ENCODE assay signal across 36 cellular contexts in genomic region chr14:67129768-67130167, GRCh38. TPM values are rescaled to one million over a fixed set of nuclear protein-coding genes. Genes with fewer than 3 reads are reported as not detected.
"Had no signal": no experiment of that assay in that cellular context is flagged by ENCODE, and none has a peak within 500 bp of the region (broad histone marks: within the 10 kb centered on the region; RNA-seq: fewer than 3 reads in every experiment).

No MANE protein-coding gene starts in this region.

- DNase-seq: activated effector memory CD4-positive, alpha-beta T cell treated with anti-CD3 and anti-CD28 coated beads, Interleukin-2, amount 50 U/mL, for 16 hours; activated effector memory CD4-positive, alpha-beta T cell treated with Interleukin-2 at 50 U/mL for 16 hours; activated gamma-delta T cell; activated gamma-delta T cell treated with Interleukin-2 at 50 U/mL for 16 hours; activated naive CD4-positive, alpha-beta T cell; activated naive CD4-positive, alpha-beta T cell treated with anti-CD3 and anti-CD28 coated beads for 36 hours; activated naive CD4-positive, alpha-beta T cell treated with anti-CD3 and anti-CD28 coated beads, Interleukin-2, amount 10 ng/mL, durations not matched to agents 7 days and 5 days; activated naive CD4-positive, alpha-beta T cell treated with anti-CD3 and anti-CD28 coated beads, Interleukin-2, amount 50 U/mL, for 16 hours; activated naive CD4-positive, alpha-beta T cell treated with Interleukin-2 at 50 U/mL for 16 hours; activated naive CD8-positive, alpha-beta T cell treated with anti-CD3 and anti-CD28 coated beads for 36 hours; activated naive CD8-positive, alpha-beta T cell treated with anti-CD3 and anti-CD28 coated beads, Interleukin-2, amount 10 ng/mL, durations not matched to agents 7 days and 5 days; activated naive CD8-positive, alpha-beta T cell treated with anti-CD3 and anti-CD28 coated beads, Interleukin-2, amount 50 U/mL, for 24 hours; activated T-cell treated with anti-CD3 and anti-CD28 coated beads, Interleukin-2, amount 50 U/mL, for 1 hour; activated T-cell treated with anti-CD3 and anti-CD28 coated beads, Interleukin-2, amount 50 U/mL, for 24 hours; activated T-cell treated with anti-CD3 and anti-CD28 coated beads, Interleukin-2, amount 50 U/mL, for 4 hours; activated T-cell treated with anti-CD3 and anti-CD28 coated beads, Interleukin-2, amount 50 U/mL, for 48 hours; activated T-cell treated with anti-CD3 and anti-CD28 coated beads, Interleukin-2, amount 50 U/mL, for 72 hours; adrenal gland; amniotic stem cell; amygdala; anterior cingulate cortex; aorta; body of pancreas; brain microvascular endothelial cell; caudate nucleus; central memory CD4-positive, alpha-beta T cell; cerebellar nuclear complex had no signal

- H3K27ac ChIP-seq: adrenal gland, ascending aorta, body of pancreas, brain microvascular endothelial cell, breast epithelium, cardiac muscle cell had no signal

- H3K9me3 ChIP-seq: adrenal gland, ascending aorta, body of pancreas, breast epithelium had no signal

- H3K36me3 ChIP-seq: adrenal gland, brain microvascular endothelial cell, breast epithelium, cardiac muscle cell had no signal

- H3K4me3 ChIP-seq: adrenal gland, ascending aorta, body of pancreas, breast epithelium, cardiac muscle cell had no signal

- H3K27me3 ChIP-seq: adrenal gland, ascending aorta, body of pancreas, brain microvascular endothelial cell, breast epithelium, cardiac muscle cell had no signal

- ATAC-seq: activated naive CD4-positive, alpha-beta T cell treated with anti-CD3 and anti-CD28 coated beads, Interleukin-2, amount 50 U/mL, for 72 hours; activated naive CD8-positive, alpha-beta T cell treated with anti-CD3 and anti-CD28 coated beads, Interleukin-2, amount 50 U/mL, for 24 hours; activated T-cell treated with anti-CD3 and anti-CD28 coated beads, Interleukin-2, amount 50 U/mL, for 4 hours; activated T-cell treated with anti-CD3 and anti-CD28 coated beads, Interleukin-2, amount 50 U/mL, for 72 hours; activated T-helper 17 cell treated with anti-CD3 and anti-CD28 coated beads, Interleukin-2, amount 50 U/mL, for 72 hours; body of pancreas had no signal

- H3K4me1 ChIP-seq: adrenal gland, ascending aorta, body of pancreas, breast epithelium had no signal

- FAIRE-seq: astrocyte, bronchial epithelial cell had no signal

RNA-seq across cellular contexts. Expression of gene GARIN2, which starts 59.5 kb away (rescaled TPM):
- total RNA-seq: activated naive CD4-positive, alpha-beta T cell treated with anti-CD3 and anti-CD28 coated beads for 36 hours; activated naive CD4-positive, alpha-beta T cell treated with anti-CD3 and anti-CD28 coated beads, Interleukin-2, amount 50 U/mL, for 72 hours; activated naive CD8-positive, alpha-beta T cell treated with anti-CD3 and anti-CD28 coated beads for 36 hours; activated naive CD8-positive, alpha-beta T cell treated with anti-CD3 and anti-CD28 coated beads, Interleukin-2, amount 10 ng/mL, durations not matched to agents 7 days and 5 days; activated T-cell treated with anti-CD3 and anti-CD28 coated beads, Interleukin-2, amount 50 U/mL, for 4 hours; activated T-cell treated with anti-CD3 and anti-CD28 coated beads, Interleukin-2, amount 50 U/mL, for 72 hours; activated T-helper 17 cell treated with anti-CD3 and anti-CD28 coated beads, Interleukin-2, amount 50 U/mL, for 72 hours; adrenal gland; ascending aorta; astrocyte; body of pancreas; breast epithelium; bronchial epithelial cell; cardiac muscle cell; cardiac septum; chondrocyte had no signal
